ENCODE assay signal across 23 cellular contexts in genomic region chr13:96772426-96772825, GRCh38.
"Had no signal": no experiment of that assay in that cellular context is flagged by ENCODE, and none has a peak within 500 bp of the region (broad histone marks: within the 10 kb centered on the region; RNA-seq: fewer than 3 reads in every experiment).

No MANE protein-coding gene starts in this region.

- ATAC-seq: activated T-helper 17 cell treated with anti-CD3 and anti-CD28 coated beads, Interleukin-2, amount 50 U/mL, for 72 hours; T-cell had no signal

- H2AFZ ChIP-seq: PC-9 had no signal

- H3K4me3 ChIP-seq: PC-9 had no signal

- FAIRE-seq: TTC549 had no signal

- DNase-seq: activated B cell treated with CpG ODN at 0.5 μM for 24 hours; activated CD4-positive, alpha-beta memory T cell treated with anti-CD3 and anti-CD28 coated beads, Interleukin-2, amount 10 ng/mL, durations not matched to agents 7 days and 5 days; activated CD4-positive, alpha-beta T cell treated with anti-CD3 and anti-CD28 coated beads, Interleukin-2, amount 50 U/mL, for 1 hour; activated gamma-delta T cell; activated naive CD4-positive, alpha-beta T cell treated with anti-CD3 and anti-CD28 coated beads for 36 hours; activated T-cell treated with anti-CD3 and anti-CD28 coated beads for 4 hours; activated T-cell treated with anti-CD3 and anti-CD28 coated beads, Interleukin-2, amount 50 U/mL, for 48 hours; caudate nucleus; NCI-H1105 treated with DMSO at 0.1 percent for 48 hours; NCI-H1436 treated with DMSO at 0.1 percent for 48 hours; NCI-H187; NCI-H2081 treated with DMSO at 0.1 percent for 48 hours; NCI-H2227 treated with DMSO at 0.1 percent for 48 hours; NCI-H446 treated with DMSO at 0.1 percent for 48 hours; NCI-H526; NCI-H82; SHP77 treated with DMSO at 0.1 percent for 48 hours; T-cell; T-helper 2 cell; T1000 had no signal

- H3K27ac ChIP-seq: PC-9 had no signal

- H3K4me2 ChIP-seq: PC-9 had no signal
